1 cellular context compared by ENCODE assay signal in genomic region chr6:84618046-84618752, GRCh38.
TF ChIP-seq lines count a peak whose summit lies in the region.

No MANE protein-coding gene starts in this region.

TF ChIP-seq in HEK293, 187 proteins besides CTCF, POLR2A, EP300 and RAD21 (continued from another document):
- TF ChIP-seq EGR2 (tag by site-specific recombination; IDR thresholded peaks at IDR 0.05; ENCODE audit: low read depth): no peak
- TF ChIP-seq ZBTB48 (tag by site-specific recombination; IDR thresholded peaks at IDR 0.05): no peak
- peak; percentile 85 for TF ChIP-seq PRDM6 (tag by site-specific recombination; IDR thresholded peaks at IDR 0.05)
